ENCODE assay signal across 9 cellular contexts in genomic region chr6:123380257-123380656, GRCh38.
DNase-seq lines count a peak whose midpoint lies in the region; ATAC-seq and TF ChIP-seq lines count a peak whose summit lies in the region.
"Had no signal": no experiment of that assay in that cellular context is flagged by ENCODE, and none has a peak within 500 bp of the region (broad histone marks: within the 10 kb centered on the region; RNA-seq: fewer than 3 reads in every experiment).

No MANE protein-coding gene starts in this region.

- no peaks in the 10 kb centered on the region for H3K79me2 ChIP-seq in neural cell (replicated peaks; ENCODE audit: insufficient read depth, low read length)

- intact Hi-C loops in Right ventricle myocardium superior (cut with DNase I): no loop called here

- H3K9ac ChIP-seq in neural cell (ENCODE audit: low read length): no peak overlapping the region
- H3K9ac ChIP-seq: BLaER1 had no signal

- no peak overlapping the region for H3K27ac Mint-ChIP-seq in brain

- no peak overlapping the region for H3K4me2 ChIP-seq in neural cell (ENCODE audit: low read length)
- H3K4me2 ChIP-seq: BLaER1 had no signal

- no peaks in the 10 kb centered on the region for H3K27me3 Mint-ChIP-seq in brain

- no peaks in the 10 kb centered on the region for H3K9me3 Mint-ChIP-seq in brain

- TF ChIP-seq CTCF in right atrium auricular region (IDR thresholded peaks at IDR 0.05): peak in 1 of 2 donors; percentile 49
- TF ChIP-seq CTCF in brain (conservative IDR thresholded peaks at IDR 0.05): peak; percentile 56 to 77
- peak; percentile 61 for TF ChIP-seq CTCF in neural cell (IDR thresholded peaks at IDR 0.05; ENCODE audit: poor library complexity, severe bottlenecking)

- no peak overlapping the region for H3K27ac ChIP-seq in right atrium auricular region
- H3K27ac ChIP-seq in neural cell (ENCODE audit: low read length): no peak overlapping the region
- H3K27ac ChIP-seq: BLaER1 had no signal

- peaks cover 15% of the 10 kb centered on the region for H3K4me1 Mint-ChIP-seq in brain

- TF ChIP-seq RAD21 in neural cell (conservative IDR thresholded peaks at IDR 0.05): peak; percentile 61

- H3K4me1 ChIP-seq in right atrium auricular region: no peaks in the 10 kb centered on the region
- H3K4me1 ChIP-seq: BLaER1 had no signal

- peak overlapping the region in 1 of 5 experiments; percentile 49 for H3K4me3 Mint-ChIP-seq in brain

- no peak overlapping the region for H2AFZ ChIP-seq in neural cell (ENCODE audit: low read depth, low read length)

- H3K36me3 ChIP-seq in right atrium auricular region (peaks cover 6% of the 10 kb centered on the region), neural cell (ENCODE audit: insufficient read depth, low read length) (no peaks in the 10 kb centered on the region)
- H3K36me3 ChIP-seq: BLaER1 had no signal

- ATAC-seq in Right ventricle myocardium superior (ENCODE audit: poor library complexity): peak; percentile 62
- no peak for ATAC-seq in GM18873 (IDR thresholded peaks at IDR 0.05; ENCODE audit: low FRiP score, unreplicated experiment)

- H3K27me3 ChIP-seq in right atrium auricular region (no peaks in the 10 kb centered on the region), neural cell (ENCODE audit: insufficient read depth, low read depth, low read length) (no peaks in the 10 kb centered on the region)
- H3K27me3 ChIP-seq: BLaER1 had no signal

- no peaks in the 10 kb centered on the region for H3K9me2 ChIP-seq in neural cell (ENCODE audit: insufficient read depth, low read length)

- H3K9me3 ChIP-seq in right atrium auricular region (no peaks in the 10 kb centered on the region), neural cell (ENCODE audit: low read length) (no peaks in the 10 kb centered on the region)
- H3K9me3 ChIP-seq: BLaER1 had no signal

- H3K4me3 ChIP-seq in right atrium auricular region: no peak overlapping the region
- H3K4me3 ChIP-seq in neural cell (ENCODE audit: low read length): no peak overlapping the region
- H3K4me3 ChIP-seq: BLaER1 had no signal

- H3F3A ChIP-seq in neural cell (ENCODE audit: insufficient read depth, low read length, poor library complexity, severe bottlenecking): no peaks in the 10 kb centered on the region

- no peak for TF ChIP-seq EP300 in neural cell (conservative IDR thresholded peaks at IDR 0.05; ENCODE audit: poor library complexity, severe bottlenecking)

- DNase-seq in Right ventricle myocardium superior (no peak), right atrium auricular region (ENCODE audit: low spot score) (no peak), NCI-H2107 (lab: John Stamatoyannopoulos, UW) (peak; percentile 33)
- no peak for DNase-seq in stimulated activated CD4-positive, alpha-beta T cell treated with anti-CD3 and anti-CD28 coated beads, Interleukin-4, amount 100 ng/mL, for 24 hours
- DNase-seq in activated effector memory CD4-positive, alpha-beta T cell treated with anti-CD3 and anti-CD28 coated beads, Interleukin-2, amount 50 U/mL, for 16 hours: no peak

- H4K20me1 ChIP-seq in neural cell (ENCODE audit: insufficient read depth): no peaks in the 10 kb centered on the region
- H4K20me1 ChIP-seq: BLaER1 had no signal

- no peaks in the 10 kb centered on the region for H3K36me3 Mint-ChIP-seq in brain

TF ChIP-seq in neural cell, 6 proteins besides CTCF, POLR2A, EP300 and RAD21:
- TF ChIP-seq TAF1 (IDR thresholded peaks at IDR 0.05; ENCODE audit: low read depth) (no peak), SMC3 (conservative IDR thresholded peaks at IDR 0.05; ENCODE audit: poor library complexity) (peak; percentile 71)
TF ChIP-seq in neural cell: peak in this region for 1.
